In genomic region chr10:44967596-44967995, GRCh38 we compare ENCODE assay signal across 1 cellular context.
TF ChIP-seq lines count a peak whose summit lies in the region.

No MANE protein-coding gene starts in this region.

TF ChIP-seq in K562, 482 proteins besides CTCF, POLR2A, EP300 and RAD21:
- TF ChIP-seq SRSF9 (IDR thresholded peaks at IDR 0.05; ENCODE audit: borderline replicate concordance, low read depth, low read length) (no peak), ZNF384 (IDR thresholded peaks at IDR 0.05; ENCODE audit: low read depth, low read length) (no peak), HOMEZ (CRISPR knock-in tag; IDR thresholded peaks at IDR 0.05) (no peak), ELF1 (tag; IDR thresholded peaks at IDR 0.05) (no peak), EP400 (IDR thresholded peaks at IDR 0.05) (no peak), TFAP4 (CRISPR knock-in tag; IDR thresholded peaks at IDR 0.05; ENCODE audit: borderline replicate concordance) (no peak), POLR3A (IDR thresholded peaks at IDR 0.05; ENCODE audit: borderline replicate concordance, extremely low read depth, insufficient read depth, insufficient read length) (no peak), KDM4B (IDR thresholded peaks at IDR 0.05; ENCODE audit: borderline replicate concordance in 2 of 2, low read depth in 1 of 2) (no peak), MYBL2 (IDR thresholded peaks at IDR 0.05; ENCODE audit: low read depth) (no peak), MYBL2 (CRISPR knock-in tag; IDR thresholded peaks at IDR 0.05; ENCODE audit: borderline replicate concordance) (no peak), ARID2 (IDR thresholded peaks at IDR 0.05) (no peak), RCOR1 (IDR thresholded peaks at IDR 0.05; ENCODE audit: borderline replicate concordance in 1 of 2, low read depth in 2 of 2, low read length in 2 of 2) (no peak), NCOA2 (IDR thresholded peaks at IDR 0.05; ENCODE audit: partially characterized antibody in 2 of 2) (no peak), ZFPM2 (CRISPR knock-in tag; IDR thresholded peaks at IDR 0.05) (no peak), ZNF24 (IDR thresholded peaks at IDR 0.05) (no peak), CHAMP1 (IDR thresholded peaks at IDR 0.05) (no peak)
TF ChIP-seq in K562: peak in this region for 0.
